19 cellular contexts compared by ENCODE assay signal in the genomic region with DNA sequence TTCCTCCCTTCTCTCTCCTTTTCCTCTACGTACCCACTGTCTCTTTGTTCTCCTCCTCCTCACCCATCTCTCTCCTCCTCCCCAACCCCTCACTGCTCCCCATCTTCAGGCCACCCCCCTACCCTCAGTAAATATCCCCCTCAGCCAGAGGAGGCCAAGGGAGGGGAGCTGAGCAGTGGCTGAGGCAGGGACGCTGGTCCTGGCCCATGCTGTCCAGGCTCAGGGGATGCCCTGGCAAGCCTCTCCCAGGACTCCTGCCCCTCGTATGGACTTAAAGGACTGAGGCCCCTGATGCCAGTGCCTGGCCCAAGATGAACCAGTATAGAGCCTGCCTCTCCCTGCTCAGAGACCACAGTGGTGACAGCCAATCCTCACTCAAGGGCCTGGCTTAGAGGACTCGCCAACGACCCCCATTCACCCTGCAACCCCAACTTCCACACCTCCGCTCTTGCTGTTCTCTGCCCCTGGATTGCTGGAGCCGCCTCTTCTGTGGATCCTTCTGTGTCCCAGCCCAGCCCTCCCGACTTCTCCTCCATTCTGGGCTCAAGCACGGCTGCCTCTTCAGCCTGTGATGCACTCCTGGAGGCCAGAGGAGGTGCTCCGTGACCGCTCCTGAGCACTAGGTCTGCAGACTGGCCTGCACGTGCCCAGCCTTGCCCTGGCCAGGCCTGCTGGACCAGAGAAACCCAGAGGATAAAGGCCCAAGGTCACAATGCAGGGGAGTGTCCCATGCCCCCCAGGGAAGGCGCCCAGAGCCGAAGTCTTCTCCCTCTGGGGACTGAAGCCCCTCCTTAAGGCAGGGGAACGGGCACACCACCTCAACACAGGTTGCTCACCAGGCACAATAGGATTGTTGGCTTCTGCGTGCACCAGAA. TPM values are rescaled to one million over a fixed set of nuclear protein-coding genes. Genes with fewer than 3 reads are reported as not detected.
DNase-seq lines count a peak whose midpoint lies in the region; ATAC-seq and TF ChIP-seq lines count a peak whose summit lies in the region.
"Had no signal": no experiment of that assay in that cellular context is flagged by ENCODE, and none has a peak within 500 bp of the region (broad histone marks: within the 10 kb centered on the region; RNA-seq: fewer than 3 reads in every experiment).

No MANE protein-coding gene starts in this region.

- H3K36me3 Mint-ChIP-seq in natural killer cell treated with Interleukin-12 subunit alpha and Interleukin-12 subunit beta and Interleukin-15 and Interleukin-18, amount 100 ng/mL, for 72 hours = no peaks in the 10 kb centered on the region
- H3K36me3 Mint-ChIP-seq in natural killer cell = no peaks in the 10 kb centered on the region
- peaks cover 14% of the 10 kb centered on the region for H3K36me3 Mint-ChIP-seq in central memory CD8-positive, alpha-beta T cell (ENCODE audit: insufficient read depth)

- no peak overlapping the region for H3K27ac ChIP-seq in neuronal stem cell (replicated peaks; ENCODE audit: low read length)
- no peak overlapping the region for H3K27ac ChIP-seq in effector memory CD4-positive, alpha-beta T cell (ENCODE audit: insufficient read depth, low read length, poor library complexity, severe bottlenecking)
- H3K27ac ChIP-seq: hepatocyte, HL-60 had no signal

- no peaks in the 10 kb centered on the region for H3K27me3 Mint-ChIP-seq in natural killer cell treated with Interleukin-12 subunit alpha and Interleukin-12 subunit beta and Interleukin-15 and Interleukin-18, amount 100 ng/mL, for 72 hours
- no peaks in the 10 kb centered on the region for H3K27me3 Mint-ChIP-seq in natural killer cell (ENCODE audit: low read depth in 2 of 2)
- no peaks in the 10 kb centered on the region for H3K27me3 Mint-ChIP-seq in central memory CD8-positive, alpha-beta T cell

- intact Hi-C loops in natural killer cell (cut with micrococcal nuclease) = no loop called here

- WGBS in neuronal stem cell (ENCODE audit: extremely low coverage in 2 of 2, insufficient read length in 2 of 2, insufficient replicate concordance in 1 of 2), 2 donors = no CpG with 5 or more reads among the region's 16 CpGs

- H3K4me3 ChIP-seq in neuronal stem cell (ENCODE audit: low read length in 2 of 2) = no peak overlapping the region
- H3K4me3 ChIP-seq in effector memory CD4-positive, alpha-beta T cell (ENCODE audit: insufficient read depth, low read depth, low read length, poor library complexity, severe bottlenecking) = no peak overlapping the region
- H3K4me3 ChIP-seq: hepatocyte had no signal

- peak overlapping the region; percentile 3 for H2BK15ac ChIP-seq in neuronal stem cell (ENCODE audit: low read length)

- peak overlapping the region; percentile 49 for H3K23ac ChIP-seq in neuronal stem cell (ENCODE audit: low read depth, low read length, poor library complexity)

- H2AK5ac ChIP-seq in neuronal stem cell (ENCODE audit: low read depth, low read length) = peak overlapping the region; percentile 9

- peak overlapping the region in 1 of 2 donors; percentile 58 for H3K27ac Mint-ChIP-seq in natural killer cell treated with Interleukin-12 subunit alpha and Interleukin-12 subunit beta and Interleukin-15 and Interleukin-18, amount 100 ng/mL, for 72 hours
- peak overlapping the region in 1 of 2 donors; percentile 51 for H3K27ac Mint-ChIP-seq in natural killer cell
- H3K27ac Mint-ChIP-seq in central memory CD8-positive, alpha-beta T cell (ENCODE audit: low read depth) = peak overlapping the region; percentile 95

- no peak overlapping the region for H3K4me2 ChIP-seq in neuronal stem cell (ENCODE audit: insufficient read depth, low read length, poor library complexity, severe bottlenecking)
- H3K4me2 ChIP-seq: hepatocyte had no signal

- peaks cover 41 to 48% of the 10 kb centered on the region in 2 donors for H3K4me1 Mint-ChIP-seq in natural killer cell treated with Interleukin-12 subunit alpha and Interleukin-12 subunit beta and Interleukin-15 and Interleukin-18, amount 100 ng/mL, for 72 hours (ENCODE audit: low read depth in 2 of 2)
- H3K4me1 Mint-ChIP-seq in natural killer cell = peaks cover 8 to 50% of the 10 kb centered on the region in 2 donors
- H3K4me1 Mint-ChIP-seq in central memory CD8-positive, alpha-beta T cell = peaks cover 73% of the 10 kb centered on the region

- no peaks in the 10 kb centered on the region for H3K79me1 ChIP-seq in neuronal stem cell (ENCODE audit: low read depth, low read length)

- H3K27me3 ChIP-seq in neuronal stem cell (ENCODE audit: control insufficient read depth in 3 of 3, insufficient read depth in 3 of 3, low read depth in 1 of 3, low read length in 3 of 3) = peaks cover 0 to 4% (median 0%) of the 10 kb centered on the region in 3 experiments
- H3K27me3 ChIP-seq in effector memory CD4-positive, alpha-beta T cell (replicated peaks; ENCODE audit: control insufficient read depth, insufficient read depth, low read length, poor library complexity, severe bottlenecking) = no peaks in the 10 kb centered on the region
- H3K27me3 ChIP-seq: hepatocyte had no signal

- H3K9me3 Mint-ChIP-seq in natural killer cell treated with Interleukin-12 subunit alpha and Interleukin-12 subunit beta and Interleukin-15 and Interleukin-18, amount 100 ng/mL, for 72 hours = no peaks in the 10 kb centered on the region
- H3K9me3 Mint-ChIP-seq in natural killer cell = no peaks in the 10 kb centered on the region
- H3K9me3 Mint-ChIP-seq in central memory CD8-positive, alpha-beta T cell = no peaks in the 10 kb centered on the region
- H3K9me3 Mint-ChIP-seq: activated T-helper 2 cell treated with anti-CD3 and anti-CD28 coated beads, Interferon-gamma antibody, Interleukin-2, Interleukin-4, amounts not matched to agents 10 μg/mL and 5 μg/mL and 100 μg/mL, durations not matched to agents 14 hours and 24 hours and 36 hours had no signal

- H3K36me3 ChIP-seq in neuronal stem cell (replicated peaks in 1 of 2; ENCODE audit: control insufficient read depth in 2 of 2, insufficient read depth in 2 of 2, low read length in 2 of 2) = no peaks in the 10 kb centered on the region
- no peaks in the 10 kb centered on the region for H3K36me3 ChIP-seq in effector memory CD4-positive, alpha-beta T cell (ENCODE audit: control insufficient read depth, insufficient read depth, low read length)

- H3K4ac ChIP-seq in neuronal stem cell (ENCODE audit: low read length) = peak overlapping the region; percentile 43

- H3K18ac ChIP-seq in neuronal stem cell (ENCODE audit: low read length) = peak overlapping the region; percentile 81

- H2BK120ac ChIP-seq in neuronal stem cell (ENCODE audit: low read depth, low read length) = peak overlapping the region; percentile 53

- H3K9ac ChIP-seq in neuronal stem cell (ENCODE audit: low read depth, low read length, poor library complexity) = peak overlapping the region; percentile 61

- TF ChIP-seq CTCF in natural killer cell (IDR thresholded peaks at IDR 0.05) = no peak

- H2AFZ ChIP-seq in neuronal stem cell (ENCODE audit: low read length) = peak overlapping the region; percentile 39
- H2AFZ ChIP-seq: hepatocyte had no signal

- peak overlapping the region; percentile 24 for H2BK12ac ChIP-seq in neuronal stem cell (ENCODE audit: low read length)

- no peak overlapping the region for H3K4me3 Mint-ChIP-seq in natural killer cell treated with Interleukin-12 subunit alpha and Interleukin-12 subunit beta and Interleukin-15 and Interleukin-18, amount 100 ng/mL, for 72 hours
- H3K4me3 Mint-ChIP-seq in natural killer cell = no peak overlapping the region
- H3K4me3 Mint-ChIP-seq in central memory CD8-positive, alpha-beta T cell = no peak overlapping the region

- no peak for ATAC-seq in natural killer cell treated with Interleukin-12 subunit alpha and Interleukin-12 subunit beta and Interleukin-15 and Interleukin-18, amount 100 ng/mL, for 72 hours
- no peak for ATAC-seq in natural killer cell
- no peak for ATAC-seq in central memory CD8-positive, alpha-beta T cell (replicated peaks; ENCODE audit: extremely low read depth, poor library complexity, severe bottlenecking)

- H2BK5ac ChIP-seq in neuronal stem cell (ENCODE audit: low read length) = no peak overlapping the region

- no peaks in the 10 kb centered on the region for H3K9me3 ChIP-seq in neuronal stem cell (replicated peaks in 1 of 2; ENCODE audit: control insufficient read depth in 2 of 2, insufficient read depth in 1 of 2, low read depth in 1 of 2, low read length in 2 of 2)
- H3K9me3 ChIP-seq in effector memory CD4-positive, alpha-beta T cell (ENCODE audit: control insufficient read depth, low read length) = no peaks in the 10 kb centered on the region

- peaks cover 16 to 22% of the 10 kb centered on the region in 2 donors for H3K4me1 ChIP-seq in neuronal stem cell (ENCODE audit: control insufficient read depth in 2 of 2, insufficient read depth in 1 of 2, low read depth in 1 of 2, low read length in 2 of 2)
- H3K4me1 ChIP-seq in effector memory CD4-positive, alpha-beta T cell (ENCODE audit: control insufficient read depth, insufficient read depth, low read length, poor library complexity, severe bottlenecking) = peaks cover 34% of the 10 kb centered on the region

- no peak overlapping the region for H4K91ac ChIP-seq in neuronal stem cell (ENCODE audit: low read depth, low read length, poor library complexity)

- peak overlapping the region; percentile 73 for H3K14ac ChIP-seq in neuronal stem cell (ENCODE audit: low read length)

- no peak overlapping the region for H4K8ac ChIP-seq in neuronal stem cell (ENCODE audit: low read depth, low read length)

- peak; percentile 45 for DNase-seq in natural killer cell treated with Interleukin-12 subunit alpha and Interleukin-12 subunit beta and Interleukin-15 and Interleukin-18, amount 100 ng/mL, for 72 hours (ENCODE audit: low spot score)
- DNase-seq in natural killer cell (no peak), neuronal stem cell (ENCODE audit: low spot score) (no peak), NCI-H748 treated with DMSO at 0.1 percent for 48 hours (lab: John Stamatoyannopoulos, UW) (no peak), iPS-NIHi11 (ENCODE audit: low spot score) (no peak)
- no peak for DNase-seq in central memory CD8-positive, alpha-beta T cell (ENCODE audit: low spot score in 2 of 2)
- DNase-seq in effector memory CD4-positive, alpha-beta T cell = no peak
- DNase-seq: anterior cingulate cortex; cerebellar nuclear complex; midbrain; NCI-H1930; NCI-H446; retina; stimulated activated naive CD4-positive, alpha-beta T cell treated with Interleukin-2 at 50 U/mL for 16 hours had no signal

RNA-seq across cellular contexts. Expression of a gene that starts 9.5 kb away (rescaled TPM):
- 10 to 100 TPM; 30.9 to 52.0 TPM for total RNA-seq in natural killer cell treated with Interleukin-12 subunit alpha and Interleukin-12 subunit beta and Interleukin-15 and Interleukin-18, amount 100 ng/mL, for 72 hours
- 100 to 1,000 TPM; 300 to 564 (median 432) TPM for total RNA-seq in natural killer cell
- 0.59 TPM for polyA plus RNA-seq in neuronal stem cell (2013, experiment 1 of 2)
- polyA plus RNA-seq in neuronal stem cell (2013, experiment 2 of 2) = 0.58 TPM

RNA-seq across cellular contexts. Expression of a gene that starts 16.4 kb away (rescaled TPM):
- under 1 TPM in 1 of 2 donors, not detected in 1; 0.92 TPM for total RNA-seq in natural killer cell treated with Interleukin-12 subunit alpha and Interleukin-12 subunit beta and Interleukin-15 and Interleukin-18, amount 100 ng/mL, for 72 hours
- total RNA-seq in natural killer cell = 10 to 100 TPM in 1 of 3 donors, 1 to 10 TPM in 2; 5.5 to 11.3 (median 8.8) TPM
- not detected for polyA plus RNA-seq in neuronal stem cell (2013, experiment 1 of 2)
- 0.04 TPM for polyA plus RNA-seq in neuronal stem cell (2013, experiment 2 of 2)
- total RNA-seq: H4, hepatocyte, kidney epithelial cell had no signal
- polyA plus RNA-seq: hepatocyte had no signal

RNA-seq across cellular contexts. Expression of a gene that starts 38.4 kb away (rescaled TPM):
- total RNA-seq in natural killer cell treated with Interleukin-12 subunit alpha and Interleukin-12 subunit beta and Interleukin-15 and Interleukin-18, amount 100 ng/mL, for 72 hours = not detected
- total RNA-seq in natural killer cell = 1 to 10 TPM in 1 of 3 donors, under 1 TPM in 2; 0.18 to 1.3 (median 0.38) TPM
- polyA plus RNA-seq in neuronal stem cell (2013, experiment 1 of 2) = 3.6 TPM
- polyA plus RNA-seq in neuronal stem cell (2013, experiment 2 of 2) = 3.7 TPM
- total RNA-seq: H4 had no signal

RNA-seq across cellular contexts. Expression of a gene that starts 53.9 kb away (rescaled TPM):
- 100 to 1,000 TPM; 153 to 206 TPM for total RNA-seq in natural killer cell treated with Interleukin-12 subunit alpha and Interleukin-12 subunit beta and Interleukin-15 and Interleukin-18, amount 100 ng/mL, for 72 hours
- total RNA-seq in natural killer cell = 100 to 1,000 TPM in 1 of 3 donors, 10 to 100 TPM in 2; 62.6 to 106 (median 86.1) TPM
- polyA plus RNA-seq in neuronal stem cell (2013, experiment 1 of 2) = 68.1 TPM
- polyA plus RNA-seq in neuronal stem cell (2013, experiment 2 of 2) = 69.0 TPM

Comparison
In these comparisons a context has a peak if more than half of its experiments do, and no peak if none do; other contexts are left out.
1. RNA of a gene that starts 9.5 kb away (total RNA-seq): 300 to 564 TPM in natural killer cell; 30.9 to 52.0 TPM in natural killer cell treated with Interleukin-12 subunit alpha and Interleukin-12 subunit beta and Interleukin-15 and Interleukin-18, amount 100 ng/mL, for 72 hours; every median in the first group is over 4 times any median in the second.